In genomic region chr11:81963018-81963417, GRCh38 we compare ENCODE assay signal across 9 cellular contexts.
DNase-seq lines count a peak whose midpoint lies in the region; ATAC-seq and TF ChIP-seq lines count a peak whose summit lies in the region.
"Had no signal": no experiment of that assay in that cellular context is flagged by ENCODE, and none has a peak within 500 bp of the region (broad histone marks: within the 10 kb centered on the region; RNA-seq: fewer than 3 reads in every experiment).

No MANE protein-coding gene starts in this region.

- ATAC-seq in GM18517 (IDR thresholded peaks at IDR 0.05; ENCODE audit: unreplicated experiment): peak; percentile 61
- no peak for ATAC-seq in HG02884 (IDR thresholded peaks at IDR 0.05; ENCODE audit: unreplicated experiment)
- ATAC-seq: activated T-cell treated with anti-CD3 and anti-CD28 coated beads, Interleukin-2, amount 50 U/mL, for 4 hours had no signal

- DNase-seq in A172 (ENCODE audit: low spot score) (peak; percentile 12), NCI-H69 (lab: John Stamatoyannopoulos, UW) (peak; percentile 53), fibroblast of mammary gland (ENCODE audit: low read depth) (peak; percentile 20), NCI-H345 treated with DMSO at 0.1 percent for 48 hours (lab: John Stamatoyannopoulos, UW; ENCODE audit: unreplicated experiment) (no peak), NCI-H446 treated with DMSO at 0.1 percent for 48 hours (lab: John Stamatoyannopoulos, UW) (no peak), NCI-H1436 (lab: John Stamatoyannopoulos, UW) (no peak)
- DNase-seq: activated T-cell treated with anti-CD3 and anti-CD28 coated beads, Interleukin-2, amount 50 U/mL, for 4 hours had no signal

- peak; percentile 34 for TF ChIP-seq CTCF in fibroblast of mammary gland (conservative IDR thresholded peaks at IDR 0.05; ENCODE audit: control insufficient read depth, insufficient read depth, low read depth, low read length)

- no peak overlapping the region for H3K4me3 ChIP-seq in fibroblast of mammary gland (ENCODE audit: control insufficient read depth, low read depth, low read length)

Comparison
In these comparisons a context has a peak if more than half of its experiments do, and no peak if none do; other contexts are left out.
1. DNase-seq: peak in A172 (single experiment), NCI-H69 (single experiment) and fibroblast of mammary gland (single experiment); none in NCI-H345 treated with DMSO at 0.1 percent for 48 hours (single experiment), NCI-H446 treated with DMSO at 0.1 percent for 48 hours (single experiment) and NCI-H1436 (single experiment).